ENCODE assay signal across 15 cellular contexts in genomic region chr3:128933213-128933921, GRCh38. TPM values are rescaled to one million over a fixed set of nuclear protein-coding genes. Genes with fewer than 3 reads are reported as not detected.
DNase-seq lines count a peak whose midpoint lies in the region; ATAC-seq and TF ChIP-seq lines count a peak whose summit lies in the region.
"Had no signal": no experiment of that assay in that cellular context is flagged by ENCODE, and none has a peak within 500 bp of the region (broad histone marks: within the 10 kb centered on the region; RNA-seq: fewer than 3 reads in every experiment).

No MANE protein-coding gene starts in this region.

- no peak overlapping the region for H3K27ac Mint-ChIP-seq in natural killer cell treated with Interleukin-12 subunit alpha and Interleukin-12 subunit beta and Interleukin-15 and Interleukin-18, amount 100 ng/mL, for 72 hours
- H3K27ac Mint-ChIP-seq in natural killer cell: no peak overlapping the region

- intact Hi-C loops in natural killer cell (cut with micrococcal nuclease): no loop called here
- intact Hi-C loops in posterior vena cava (cut with DNase I): no loop called here

- no peak for DNase-seq in natural killer cell treated with Interleukin-12 subunit alpha and Interleukin-12 subunit beta and Interleukin-15 and Interleukin-18, amount 100 ng/mL, for 72 hours (ENCODE audit: low spot score)
- DNase-seq in natural killer cell (no peak), posterior vena cava (ENCODE audit: low spot score) (peak; percentile 52), retina (no peak), RPMI8226 (no peak), 8988T (no peak)
- DNase-seq: ACHN, EL, GOT3, Kasumi-1, NCI-H1417, NCI-H187 treated with DMSO at 0.1 percent for 48 hours, NCI-H446, NCI-H69 had no signal

- peaks cover 8 to 12% of the 10 kb centered on the region in 2 donors for H3K27me3 Mint-ChIP-seq in natural killer cell treated with Interleukin-12 subunit alpha and Interleukin-12 subunit beta and Interleukin-15 and Interleukin-18, amount 100 ng/mL, for 72 hours
- H3K27me3 Mint-ChIP-seq in natural killer cell (ENCODE audit: low read depth in 2 of 2): peaks cover 6 to 16% of the 10 kb centered on the region in 2 donors

- H3K9me3 Mint-ChIP-seq in natural killer cell treated with Interleukin-12 subunit alpha and Interleukin-12 subunit beta and Interleukin-15 and Interleukin-18, amount 100 ng/mL, for 72 hours: no peaks in the 10 kb centered on the region
- H3K9me3 Mint-ChIP-seq in natural killer cell: no peaks in the 10 kb centered on the region

- no peak overlapping the region for H3K4me3 Mint-ChIP-seq in natural killer cell treated with Interleukin-12 subunit alpha and Interleukin-12 subunit beta and Interleukin-15 and Interleukin-18, amount 100 ng/mL, for 72 hours
- H3K4me3 Mint-ChIP-seq in natural killer cell: no peak overlapping the region

- no peaks in the 10 kb centered on the region for H3K4me1 Mint-ChIP-seq in natural killer cell treated with Interleukin-12 subunit alpha and Interleukin-12 subunit beta and Interleukin-15 and Interleukin-18, amount 100 ng/mL, for 72 hours (ENCODE audit: low read depth in 2 of 2)
- no peaks in the 10 kb centered on the region for H3K4me1 Mint-ChIP-seq in natural killer cell

- H3K36me3 Mint-ChIP-seq in natural killer cell treated with Interleukin-12 subunit alpha and Interleukin-12 subunit beta and Interleukin-15 and Interleukin-18, amount 100 ng/mL, for 72 hours: no peaks in the 10 kb centered on the region
- H3K36me3 Mint-ChIP-seq in natural killer cell: no peaks in the 10 kb centered on the region

- peak; percentile 27 to 40 for ATAC-seq in natural killer cell treated with Interleukin-12 subunit alpha and Interleukin-12 subunit beta and Interleukin-15 and Interleukin-18, amount 100 ng/mL, for 72 hours
- ATAC-seq in natural killer cell (no peak), esophagus mucosa (peak; percentile 14)

- TF ChIP-seq CTCF in natural killer cell (IDR thresholded peaks at IDR 0.05): no peak

RNA-seq across cellular contexts. Expression of gene ACAD9, which starts 53.9 kb away (rescaled TPM):
- total RNA-seq in natural killer cell treated with Interleukin-12 subunit alpha and Interleukin-12 subunit beta and Interleukin-15 and Interleukin-18, amount 100 ng/mL, for 72 hours: 100 to 1,000 TPM in 1 of 2 donors, 10 to 100 TPM in 1; 50.6 to 143 TPM
- 10 to 100 TPM; 43.4 to 71.3 (median 54.2) TPM for total RNA-seq in natural killer cell
- total RNA-seq in esophagus mucosa: 34.7 TPM
- total RNA-seq in posterior vena cava: 10 to 100 TPM; 27.2 to 32.4 TPM

Comparison
In these comparisons a context has a peak if more than half of its experiments do, and no peak if none do; other contexts are left out.
1. ATAC-seq: peak in natural killer cell treated with Interleukin-12 subunit alpha and Interleukin-12 subunit beta and Interleukin-15 and Interleukin-18, amount 100 ng/mL, for 72 hours (2 of 2) and esophagus mucosa (single experiment); none in natural killer cell (0 of 3).